In the genomic region with DNA sequence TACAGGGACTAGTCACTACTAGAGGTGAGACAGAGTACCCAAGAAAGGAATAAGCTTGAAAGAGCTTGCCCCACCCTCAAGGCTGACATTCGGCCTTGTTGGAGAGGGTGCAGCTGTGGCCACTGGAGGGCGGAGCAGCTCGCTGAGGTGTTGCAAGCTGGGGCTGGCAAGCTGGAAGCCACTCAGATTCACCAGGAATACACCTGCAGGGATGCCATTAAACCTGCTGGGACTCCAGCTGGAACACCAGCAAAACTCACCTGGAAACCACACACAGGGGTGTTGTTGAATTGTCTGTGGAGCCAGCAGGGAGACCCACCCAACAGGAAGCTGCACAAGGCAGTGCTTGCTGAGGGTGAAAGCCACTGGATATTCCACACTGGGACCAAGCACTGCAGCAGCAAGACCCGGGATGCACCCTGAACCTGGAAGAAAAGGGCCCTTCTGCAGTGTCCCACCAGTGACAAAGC, we compare ENCODE assay signal across 8 cellular contexts. TPM values are rescaled to one million over a fixed set of nuclear protein-coding genes. Genes with fewer than 3 reads are reported as not detected.
DNase-seq lines count a peak whose midpoint lies in the region; ATAC-seq and TF ChIP-seq lines count a peak whose summit lies in the region.

No MANE protein-coding gene starts in this region.

- TF ChIP-seq EP300 in transverse colon (IDR thresholded peaks at IDR 0.05; ENCODE audit: low read depth): no peak

- no peak overlapping the region for H3K4me3 ChIP-seq in HL-60 (replicated peaks; ENCODE audit: insufficient read depth, low read length)
- no peak overlapping the region for H3K4me3 ChIP-seq in PC-9
- no peak overlapping the region for H3K4me3 ChIP-seq in fibroblast of lung (replicated peaks in 1 of 4; ENCODE audit: control extremely low read depth in 1 of 4, insufficient read depth in 1 of 4, low read depth in 3 of 4, low read length in 4 of 4)
- H3K4me3 ChIP-seq in transverse colon: no peak overlapping the region

- intact Hi-C loops in PC-9 (cut with micrococcal nuclease; ENCODE audit: unreplicated experiment): loop anchor here (1.0 to 5.0 kb wide), 2 partner anchors 176 to 220 kb away; partner anchors contain the start of gene SPATS2L
- intact Hi-C loops in transverse colon (cut with DNase I; ENCODE audit: low total_unique reads): no loop called here

- no peak overlapping the region for H3K27ac ChIP-seq in HL-60 (replicated peaks)
- H3K27ac ChIP-seq in PC-9: no peak overlapping the region
- H3K27ac ChIP-seq in fibroblast of lung (ENCODE audit: insufficient read depth, low read length): no peak overlapping the region
- H3K27ac ChIP-seq in transverse colon: no peak overlapping the region

- in situ Hi-C loops in transverse colon (cut with MboI; ENCODE audit: low pct_ligation_motif_present in 1 of 4, low pct_unique_long_range_greater_than_20kb in 1 of 4, low sequenced_read_pairs in 3 of 4): loop anchor here in 3 of 4 donors (5.0 to 10.0 kb wide), 3 partner anchors 501 to 509 kb away; no protein-coding TSS in a partner anchor

- no peaks in the 10 kb centered on the region for H3K27me3 ChIP-seq in HL-60 (ENCODE audit: insufficient read depth, poor library complexity, severe bottlenecking)
- H3K27me3 ChIP-seq in PC-9 (ENCODE audit: insufficient read depth, low read depth): no peaks in the 10 kb centered on the region
- no peaks in the 10 kb centered on the region for H3K27me3 ChIP-seq in fibroblast of lung (ENCODE audit: control insufficient read depth, insufficient read depth, low read length)
- H3K27me3 ChIP-seq in transverse colon: no peaks in the 10 kb centered on the region

- WGBS in transverse colon (ENCODE audit: low coverage in 1 of 2), 2 donors: 34 to 44% methylated on average over 3 to 4 of the region's 4 CpGs

- no TSS peak for BruUV-seq in PC-9 (replicated peaks; lab: Mats Ljungman, UMichigan)

- no peaks in the 10 kb centered on the region for H3K9me2 ChIP-seq in PC-9 (ENCODE audit: insufficient read depth)

- H4K20me1 ChIP-seq in PC-9 (ENCODE audit: insufficient read depth) (no peaks in the 10 kb centered on the region), fibroblast of lung (ENCODE audit: control insufficient read depth, extremely low read depth, insufficient read depth, low read length) (no peaks in the 10 kb centered on the region)

- no peaks in the 10 kb centered on the region for H3K9me3 ChIP-seq in PC-9 (ENCODE audit: insufficient read depth, low read depth)
- no peaks in the 10 kb centered on the region for H3K9me3 ChIP-seq in fibroblast of lung (ENCODE audit: control insufficient read depth, insufficient read depth, low read depth, low read length)
- H3K9me3 ChIP-seq in transverse colon: no peaks in the 10 kb centered on the region

- TF ChIP-seq CTCF in HL-60 (IDR thresholded peaks at IDR 0.05; ENCODE audit: insufficient read depth, low read length) (peak; percentile 81), PC-9 (conservative IDR thresholded peaks at IDR 0.05) (peak; percentile 58), fibroblast of lung (conservative IDR thresholded peaks at IDR 0.05 in 1 of 2, IDR thresholded peaks at IDR 0.05 in 1 of 2; ENCODE audit: low read depth in 1 of 2, low read length in 2 of 2) (peak; percentile 16 to 57), transverse colon (IDR thresholded peaks at IDR 0.05) (peak; percentile 41 to 64 (median 55))

- H2AFZ ChIP-seq in PC-9 (no peak overlapping the region), fibroblast of lung (ENCODE audit: low read length) (no peak overlapping the region)

- H3K36me3 ChIP-seq in PC-9 (ENCODE audit: low read depth): peaks cover 5% of the 10 kb centered on the region; the same call in 1 of the 2 replicates
- peaks cover 5% of the 10 kb centered on the region for H3K36me3 ChIP-seq in fibroblast of lung (ENCODE audit: control insufficient read depth, insufficient read depth, low read length)
- peaks cover 0 to 3% (median 0%) of the 10 kb centered on the region in 4 donors for H3K36me3 ChIP-seq in transverse colon

- CTCF ChIA-PET in PC-9 (lab: Charles Lee): interaction anchor here (0.5 to 1.8 kb wide), 5 partner anchors 134 to 510 kb away, joined by 3 to 29 read pairs (median 6); no protein-coding TSS in a partner anchor

- H3K79me2 ChIP-seq in PC-9 (ENCODE audit: low read depth) (no peaks in the 10 kb centered on the region), fibroblast of lung (ENCODE audit: control insufficient read depth, insufficient read depth, low read length) (no peaks in the 10 kb centered on the region)

- POLR2A ChIA-PET in PC-9 (lab: Charles Lee; ENCODE audit: unreplicated experiment): interaction anchor here (0.5 to 0.6 kb wide), 3 partner anchors 75 to 508 kb away, joined by 3 to 5 read pairs (median 4); no protein-coding TSS in a partner anchor

- peak; percentile 53 for ATAC-seq in GM19467 (IDR thresholded peaks at IDR 0.05; ENCODE audit: unreplicated experiment)

- DNase-seq in NCI-H1105 treated with DMSO at 0.1 percent for 48 hours (lab: John Stamatoyannopoulos, UW) (peak; percentile 25), NCI-H1105 (lab: John Stamatoyannopoulos, UW) (no peak), HL-60 (ENCODE audit: low read depth in 1 of 2, low spot score in 1 of 2) (peak in 1 of 2 experiments; percentile 66), PC-9 (peak; percentile 59 to 66), fibroblast of lung (ENCODE audit: low read depth in 2 of 2) (peak; percentile 12 to 44), transverse colon (peak; percentile 77), foreskin melanocyte (no peak)

- TF ChIP-seq POLR2A in transverse colon (IDR thresholded peaks at IDR 0.05): no peak

- H3F3A ChIP-seq in PC-9 (ENCODE audit: insufficient read depth, low read depth): peaks cover 42% of the 10 kb centered on the region

- H3K4me2 ChIP-seq in PC-9: peak overlapping the region; percentile 30
- H3K4me2 ChIP-seq in fibroblast of lung (ENCODE audit: extremely low read depth, insufficient read depth, low read length): no peak overlapping the region

- H3K4me1 ChIP-seq in PC-9 (replicated peaks; ENCODE audit: insufficient read depth): peaks cover 43% of the 10 kb centered on the region
- peaks cover 17% of the 10 kb centered on the region for H3K4me1 ChIP-seq in fibroblast of lung (ENCODE audit: control insufficient read depth, extremely low read depth, insufficient read depth, low read length)
- H3K4me1 ChIP-seq in transverse colon: peaks cover 0 to 13% (median 0%) of the 10 kb centered on the region in 4 donors

- no peak overlapping the region for H3K9ac ChIP-seq in fibroblast of lung (ENCODE audit: insufficient read depth, low read length)

RNA-seq across cellular contexts. Expression of gene KCTD18, which starts 26.1 kb away (rescaled TPM):
- total RNA-seq in PC-9 (2021): 19.6 and 24.0 TPM in 2 replicates
- 24.9 and 29.4 TPM in 2 replicates for total RNA-seq in fibroblast of lung
- polyA plus RNA-seq in fibroblast of lung: 9.9 and 14.0 TPM in 2 replicates
- 8.2 and 10.4 TPM in 2 replicates for polyA plus RNA-seq in fibroblast of lung (2012)
- polyA minus RNA-seq in fibroblast of lung (ENCODE audit: low replicate concordance): 2.5 TPM in 2 replicates
- total RNA-seq in transverse colon: 10 to 100 TPM; 18.5 to 68.5 (median 20.7) TPM

RNA-seq across cellular contexts. Expression of gene SGO2, which starts 42.2 kb away (rescaled TPM):
- 17.8 and 25.0 TPM in 2 replicates for total RNA-seq in PC-9 (2021)
- 2.8 and 5.4 TPM in 2 replicates for total RNA-seq in fibroblast of lung
- 6.9 and 15.5 TPM in 2 replicates for polyA plus RNA-seq in fibroblast of lung
- polyA plus RNA-seq in fibroblast of lung (2012): 4.3 and 9.9 TPM in 2 replicates
- polyA minus RNA-seq in fibroblast of lung (ENCODE audit: low replicate concordance): 0.15 TPM in 1 of 2 replicates, not detected in the other
- 1 to 10 TPM in 3 of 4 donors, under 1 TPM in 1; 0.75 to 4.8 (median 2.9) TPM for total RNA-seq in transverse colon

Comparison
In these comparisons a context has a peak if more than half of its experiments do, and no peak if none do; other contexts are left out.
1. DNase-seq: peak in NCI-H1105 treated with DMSO at 0.1 percent for 48 hours (single experiment), PC-9 (2 of 2), fibroblast of lung (2 of 2) and transverse colon (single experiment); none in NCI-H1105 (single experiment) and foreskin melanocyte (single experiment).
2. Peak in every context shown above with its lines, with median percentiles within 50 percentile points of each other: CTCF ChIP-seq.